In genomic region chr17:62110923-62111484, GRCh38 we compare ENCODE assay signal across 16 cellular contexts.
"Had no signal": no experiment of that assay in that cellular context is flagged by ENCODE, and none has a peak within 500 bp of the region (broad histone marks: within the 10 kb centered on the region; RNA-seq: fewer than 3 reads in every experiment).

No MANE protein-coding gene starts in this region.

- ATAC-seq: activated CD4-positive, CD25-positive, alpha-beta regulatory T cell treated with anti-CD3 and anti-CD28 coated beads, Interleukin-2, amount 50 U/mL, for 24 hours; body of pancreas; effector memory CD8-positive, alpha-beta T cell; stimulated activated naive CD8-positive, alpha-beta T cell treated with anti-CD3 and anti-CD28 coated beads, Interleukin-15, amount 100 ng/mL, for 72 hours had no signal

- H2AFZ ChIP-seq: parathyroid adenoma had no signal

- H3K4me3 Mint-ChIP-seq: activated naive CD4-positive, alpha-beta T cell treated with anti-CD3 and anti-CD28 coated beads, Interleukin-2, amount 50 U/mL, for 24 hours; central memory CD8-positive, alpha-beta T cell; effector memory CD8-positive, alpha-beta T cell; naive B cell; stimulated activated naive CD8-positive, alpha-beta T cell treated with anti-CD3 and anti-CD28 coated beads, Interleukin-15, amount 100 ng/mL, for 72 hours; T-helper 2 cell treated with Interferon-gamma antibody and Interleukin-4, amounts not matched to agents 5 μg/mL and 100 μg/mL, for 36 hours had no signal

- H3K27me3 ChIP-seq: body of pancreas had no signal

- H3K9ac ChIP-seq: parathyroid adenoma had no signal

- H3K36me3 Mint-ChIP-seq: naive B cell had no signal

- H3K27ac ChIP-seq: body of pancreas, parathyroid adenoma had no signal

- H3K27ac Mint-ChIP-seq: activated naive CD4-positive, alpha-beta T cell treated with anti-CD3 and anti-CD28 coated beads, Interleukin-2, amount 50 U/mL, for 24 hours; effector memory CD8-positive, alpha-beta T cell; naive B cell; stimulated activated naive CD8-positive, alpha-beta T cell treated with anti-CD3 and anti-CD28 coated beads, Interleukin-15, amount 100 ng/mL, for 72 hours; T-helper 2 cell treated with Interferon-gamma antibody and Interleukin-4, amounts not matched to agents 5 μg/mL and 100 μg/mL, for 36 hours had no signal

- H3K27me3 Mint-ChIP-seq: activated naive CD4-positive, alpha-beta T cell treated with anti-CD3 and anti-CD28 coated beads, Interleukin-2, amount 50 U/mL, for 24 hours; central memory CD8-positive, alpha-beta T cell; stimulated activated naive CD8-positive, alpha-beta T cell treated with anti-CD3 and anti-CD28 coated beads, Interleukin-15, amount 100 ng/mL, for 72 hours had no signal

- H3K9me3 Mint-ChIP-seq: activated naive CD4-positive, alpha-beta T cell treated with anti-CD3 and anti-CD28 coated beads, Interleukin-2, amount 50 U/mL, for 24 hours; central memory CD8-positive, alpha-beta T cell; effector memory CD8-positive, alpha-beta T cell; stimulated activated naive CD8-positive, alpha-beta T cell treated with anti-CD3 and anti-CD28 coated beads, Interleukin-15, amount 100 ng/mL, for 72 hours had no signal

- H3K4me3 ChIP-seq: body of pancreas had no signal

- H3K4me1 Mint-ChIP-seq: activated naive CD4-positive, alpha-beta T cell treated with anti-CD3 and anti-CD28 coated beads, Interleukin-2, amount 50 U/mL, for 24 hours; central memory CD8-positive, alpha-beta T cell; naive B cell; stimulated activated naive CD8-positive, alpha-beta T cell treated with anti-CD3 and anti-CD28 coated beads, Interleukin-15, amount 100 ng/mL, for 72 hours had no signal

- H3K9me3 ChIP-seq: body of pancreas had no signal

- DNase-seq: activated effector memory CD4-positive, alpha-beta T cell treated with Interleukin-2 at 50 U/mL for 16 hours; activated T-cell treated with anti-CD3 and anti-CD28 coated beads, Interleukin-2, amount 50 U/mL, for 1 hour; body of pancreas; effector memory CD8-positive, alpha-beta T cell; head of caudate nucleus; islet precursor cell; naive B cell; retina; stimulated activated CD4-positive, alpha-beta T cell treated with anti-CD3 and anti-CD28 coated beads, Interleukin-15, amount 100 ng/mL, for 24 hours; stimulated activated CD4-positive, alpha-beta T cell treated with anti-CD3 and anti-CD28 coated beads, Interleukin-4, amount 100 ng/mL, for 24 hours; stimulated activated naive CD8-positive, alpha-beta T cell treated with anti-CD3 and anti-CD28 coated beads, Interleukin-15, amount 100 ng/mL, for 72 hours had no signal

- H3K4me1 ChIP-seq: parathyroid adenoma had no signal

- H3K79me2 ChIP-seq: parathyroid adenoma had no signal
